Comparison of ENCODE assay signal across 9 cellular contexts in genomic region chr14:69543341-69544249, GRCh38. TPM values are rescaled to one million over a fixed set of nuclear protein-coding genes. Genes with fewer than 3 reads are reported as not detected.
DNase-seq lines count a peak whose midpoint lies in the region; ATAC-seq and TF ChIP-seq lines count a peak whose summit lies in the region.
"Had no signal": no experiment of that assay in that cellular context is flagged by ENCODE, and none has a peak within 500 bp of the region (broad histone marks: within the 10 kb centered on the region; RNA-seq: fewer than 3 reads in every experiment).

No MANE protein-coding gene starts in this region.

- no peaks in the 10 kb centered on the region for H3K36me3 ChIP-seq in A673 (ENCODE audit: insufficient read depth, low read length, poor library complexity, severe bottlenecking)
- H3K36me3 ChIP-seq: breast epithelium had no signal

- peaks cover 39% of the 10 kb centered on the region for H3K4me1 Mint-ChIP-seq in CD14-positive monocyte

- DNase-seq in CD14-positive monocyte (ENCODE audit: low spot score) (peak; percentile 96), HFF-Myc (ENCODE audit: extremely low read depth, low read depth) (peak; percentile 70), SW 1271 (lab: John Stamatoyannopoulos, UW) (peak; percentile 74 to 90), epithelial cell of prostate (ENCODE audit: low read depth, low spot score) (peak; percentile 86), pulmonary artery endothelial cell (ENCODE audit: low read depth, low spot score) (peak; percentile 7), A673 (ENCODE audit: low spot score) (no peak)

- no peaks in the 10 kb centered on the region for H3K9me3 ChIP-seq in A673 (ENCODE audit: low read depth, low read length, poor library complexity, severe bottlenecking)
- H3K9me3 ChIP-seq: breast epithelium had no signal

- peak overlapping the region; percentile 66 to 92 (median 86) for H3K27ac Mint-ChIP-seq in CD14-positive monocyte

- H3K4me3 ChIP-seq in HFF-Myc (replicated peaks; ENCODE audit: low read depth, low read length): no peak overlapping the region
- H3K4me3 ChIP-seq in A673 (ENCODE audit: low read depth, low read length, poor library complexity, severe bottlenecking): no peak overlapping the region
- H3K4me3 ChIP-seq: breast epithelium had no signal

- peak overlapping the region in 1 of 2 donors; percentile 36 for H3K4me3 Mint-ChIP-seq in CD14-positive monocyte

- CTCF ChIA-PET in A673 (lab: Charles Lee): interaction anchor here (0.6 kb wide), 1 partner anchor 184 kb away, joined by 3 read pairs; no protein-coding TSS in a partner anchor

- H3K36me3 Mint-ChIP-seq in CD14-positive monocyte: peaks cover 3 to 4% of the 10 kb centered on the region in 2 donors

- peaks cover 4 to 13% (median 8%) of the 10 kb centered on the region in 7 donors for H3K9me3 Mint-ChIP-seq in CD14-positive monocyte

- BruUV-seq in A673 (replicated peaks; lab: Mats Ljungman, UMichigan): no TSS peak

- H3K4me1 ChIP-seq in A673 (ENCODE audit: insufficient read depth, low read length, poor library complexity, severe bottlenecking): peaks cover 4% of the 10 kb centered on the region
- H3K4me1 ChIP-seq: breast epithelium had no signal

- H3K27me3 Mint-ChIP-seq in CD14-positive monocyte (ENCODE audit: low read depth in 3 of 3): peaks cover 12 to 33% (median 19%) of the 10 kb centered on the region in 3 donors

- peaks cover 10% of the 10 kb centered on the region for H3K27me3 ChIP-seq in A673 (replicated peaks; ENCODE audit: insufficient read depth, low read depth, low read length, poor library complexity)

- intact Hi-C loops in CD14-positive monocyte (cut with micrococcal nuclease): no loop called here
- intact Hi-C loops in A673 (cut with micrococcal nuclease; ENCODE audit: unreplicated experiment): no loop called here

- H3K27ac ChIP-seq in epithelial cell of prostate: peak overlapping the region; percentile 32
- no peak overlapping the region for H3K27ac ChIP-seq in A673 (ENCODE audit: low read depth, low read length, poor library complexity, severe bottlenecking)

- TF ChIP-seq CTCF in CD14-positive monocyte (IDR thresholded peaks at IDR 0.05) (no peak), HFF-Myc (IDR thresholded peaks at IDR 0.05; ENCODE audit: low read depth, low read length, missing control alignments) (no peak), A673 (conservative IDR thresholded peaks at IDR 0.05; ENCODE audit: low read depth, low read length) (no peak)

- ATAC-seq in GM19328 (IDR thresholded peaks at IDR 0.05; ENCODE audit: unreplicated experiment) (no peak), GM19467 (IDR thresholded peaks at IDR 0.05; ENCODE audit: unreplicated experiment) (no peak)

- POLR2A ChIA-PET in A673 (lab: Charles Lee; ENCODE audit: low non-redundant PET): interaction anchor here (0.5 kb wide), 1 partner anchor 246 kb away, joined by 5 read pairs; no protein-coding TSS in a partner anchor

RNA-seq across cellular contexts. Expression of gene CCDC177, which starts 31.1 kb away (rescaled TPM):
- not detected for polyA plus RNA-seq in CD14-positive monocyte
- total RNA-seq in pulmonary artery endothelial cell (not detected in 2 replicates), A673 (2021) (0.09 TPM in 1 of 2 replicates, not detected in the other)

RNA-seq across cellular contexts. Expression of gene PLEKHD1, which starts 59.1 kb away (rescaled TPM):
- polyA plus RNA-seq in CD14-positive monocyte: not detected
- total RNA-seq in pulmonary artery endothelial cell (under 0.01 and 0.04 TPM in 2 replicates), A673 (2021) (0.37 and 0.87 TPM in 2 replicates)
